8 cellular contexts compared by ENCODE assay signal in genomic region chr9:98848450-98849149, GRCh38. TPM values are rescaled to one million over a fixed set of nuclear protein-coding genes. Genes with fewer than 3 reads are reported as not detected.
A peak's percentile ranks its signal among the peaks of the same experiment; 100 is the strongest.
DNase-seq lines count a peak whose midpoint lies in the region; ATAC-seq and TF ChIP-seq lines count a peak whose summit lies in the region.

No MANE protein-coding gene starts in this region.

- H3K9me3 Mint-ChIP-seq in activated CD4-positive, alpha-beta T cell treated with anti-CD3 and anti-CD28 coated beads, Interleukin-2, amount 10 ng/mL, durations not matched to agents 7 days and 5 days = no peaks in the 10 kb centered on the region

- 22% methylated on average over 16 of the region's 16 CpGs for WGBS in right lobe of liver (ENCODE audit: insufficient coverage, low coverage, low lambda C conversion rate, missing lambda C conversion rate)

- H3K27ac ChIP-seq in AG04450 (ENCODE audit: low read depth, low read length) = peak overlapping the region; percentile 32
- no peak overlapping the region for H3K27ac ChIP-seq in right lobe of liver

- intact Hi-C loops in right lobe of liver (cut with DNase I) = no loop called here

- no peak for TF ChIP-seq POLR2A in right lobe of liver (IDR thresholded peaks at IDR 0.05)

- peak; percentile 88 for ATAC-seq in GM18861 (IDR thresholded peaks at IDR 0.05; ENCODE audit: unreplicated experiment)
- peak; percentile 92 for ATAC-seq in HG03175 (IDR thresholded peaks at IDR 0.05; ENCODE audit: unreplicated experiment)
- peak; percentile 100 for ATAC-seq in right lobe of liver

- DNase-seq in AG04450 (ENCODE audit: low read depth, low spot score) (peak; percentile 90), NCI-H510A treated with DMSO at 0.1 percent for 48 hours (lab: John Stamatoyannopoulos, UW) (peak; percentile 68), dedifferentiated amniotic fluid mesenchymal stem cell (ENCODE audit: extremely low spot score) (peak; percentile 90), right lobe of liver (peak; percentile 85 to 92 (median 92))
- peak; percentile 81 for DNase-seq in activated CD4-positive, alpha-beta T cell treated with anti-CD3 and anti-CD28 coated beads, Interleukin-2, amount 10 ng/mL, durations not matched to agents 7 days and 5 days
- peak; percentile 82 for DNase-seq in stimulated activated CD4-positive, alpha-beta T cell treated with anti-CD3 and anti-CD28 coated beads, Interleukin-4, amount 100 ng/mL, for 1 hour

- peaks cover 9% of the 10 kb centered on the region for H3K4me1 Mint-ChIP-seq in activated CD4-positive, alpha-beta T cell treated with anti-CD3 and anti-CD28 coated beads, Interleukin-2, amount 10 ng/mL, durations not matched to agents 7 days and 5 days

- POLR2A ChIA-PET in AG04450 (lab: Yijun Ruan, JAX) = interaction anchor here (0.5 to 1.1 kb wide), 4 partner anchors 57 to 285 kb away, joined by 3 to 4 read pairs (median 3); partner anchors contain the start of gene TGFBR1
- POLR2A ChIA-PET in activated CD4-positive, alpha-beta T cell treated with anti-CD3 and anti-CD28 coated beads, Interleukin-2, amount 10 ng/mL, durations not matched to agents 7 days and 5 days (lab: Charles Lee) = no interaction called here

- CTCF ChIA-PET in AG04450 (lab: Charles Lee) = interaction anchor here (0.6 to 6.2 kb wide), 36 partner anchors 9 to 353 kb away, joined by 3 to 86 read pairs (median 4); no protein-coding TSS in a partner anchor
- CTCF ChIA-PET in activated CD4-positive, alpha-beta T cell treated with anti-CD3 and anti-CD28 coated beads, Interleukin-2, amount 10 ng/mL, durations not matched to agents 7 days and 5 days (lab: Charles Lee) = interaction anchor here (0.6 to 2.4 kb wide), 7 partner anchors 9 to 292 kb away, joined by 3 to 8 read pairs (median 3); no protein-coding TSS in a partner anchor

- H3K9me3 ChIP-seq in AG04450 (ENCODE audit: control insufficient read depth, insufficient read depth, low read length) (no peaks in the 10 kb centered on the region), right lobe of liver (no peaks in the 10 kb centered on the region)

- no peaks in the 10 kb centered on the region for H3K36me3 Mint-ChIP-seq in activated CD4-positive, alpha-beta T cell treated with anti-CD3 and anti-CD28 coated beads, Interleukin-2, amount 10 ng/mL, durations not matched to agents 7 days and 5 days (ENCODE audit: low read depth)

- H3K4me1 ChIP-seq in right lobe of liver = no peaks in the 10 kb centered on the region

- TF ChIP-seq CTCF in AG04450 (IDR thresholded peaks at IDR 0.05; ENCODE audit: low read depth, low read length) (peak; percentile 96), right lobe of liver (IDR thresholded peaks at IDR 0.05) (peak; percentile 87 to 96 (median 95))

- no peaks in the 10 kb centered on the region for H3K36me3 ChIP-seq in right lobe of liver

- H3K4me3 ChIP-seq in AG04450 (ENCODE audit: low read depth, low read length) (peak overlapping the region; percentile 11), right lobe of liver (peak overlapping the region in 2 of 3 donors; percentile 7 to 29)

- no peak overlapping the region for H3K4me3 Mint-ChIP-seq in activated CD4-positive, alpha-beta T cell treated with anti-CD3 and anti-CD28 coated beads, Interleukin-2, amount 10 ng/mL, durations not matched to agents 7 days and 5 days

- no peaks in the 10 kb centered on the region for H3K27me3 Mint-ChIP-seq in activated CD4-positive, alpha-beta T cell treated with anti-CD3 and anti-CD28 coated beads, Interleukin-2, amount 10 ng/mL, durations not matched to agents 7 days and 5 days

- H3K27me3 ChIP-seq in AG04450 (ENCODE audit: control insufficient read depth, insufficient read depth, low read length) (peaks cover 15% of the 10 kb centered on the region), right lobe of liver (no peaks in the 10 kb centered on the region)

- no peak overlapping the region for H3K27ac Mint-ChIP-seq in activated CD4-positive, alpha-beta T cell treated with anti-CD3 and anti-CD28 coated beads, Interleukin-2, amount 10 ng/mL, durations not matched to agents 7 days and 5 days

RNA-seq across cellular contexts. Expression of gene GALNT12, which starts 41.1 kb away (rescaled TPM):
- 2.8 and 4.2 TPM in 2 replicates for polyA plus RNA-seq in AG04450 (2011; rRNA removed)
- 1.4 and 1.7 TPM in 2 replicates for polyA minus RNA-seq in AG04450 (2011; rRNA and poly(A)+ RNA removed)
- total RNA-seq in activated CD4-positive, alpha-beta T cell treated with anti-CD3 and anti-CD28 coated beads, Interleukin-2, amount 10 ng/mL, durations not matched to agents 7 days and 5 days = 10 to 100 TPM in 1 of 2 experiments, 1 to 10 TPM in 1; 9.7 to 10.1 TPM
- 1 to 10 TPM in 1 of 6 experiments, under 1 TPM in 4, not detected in 1; 0.06 to 1.1 (median 0.30) TPM for total RNA-seq in right lobe of liver

RNA-seq across cellular contexts. Expression of gene ANKS6, which starts 52.2 kb away (rescaled TPM):
- polyA plus RNA-seq in AG04450 (2011; rRNA removed) = 10.5 and 12.4 TPM in 2 replicates
- polyA minus RNA-seq in AG04450 (2011; rRNA and poly(A)+ RNA removed) = 10.4 and 12.1 TPM in 2 replicates
- total RNA-seq in activated CD4-positive, alpha-beta T cell treated with anti-CD3 and anti-CD28 coated beads, Interleukin-2, amount 10 ng/mL, durations not matched to agents 7 days and 5 days = 1 to 10 TPM; 5.6 to 5.9 TPM
- total RNA-seq in right lobe of liver = 1 to 10 TPM; 3.7 to 7.9 (median 4.7) TPM

Comparison
In these comparisons a context has a peak if more than half of its experiments do, and no peak if none do; other contexts are left out.
1. RNA of gene GALNT12, which starts 41.1 kb away (total RNA-seq): 9.7 to 10.1 TPM in activated CD4-positive, alpha-beta T cell treated with anti-CD3 and anti-CD28 coated beads, Interleukin-2, amount 10 ng/mL, durations not matched to agents 7 days and 5 days; 0.06 to 1.1 TPM in right lobe of liver; every median in the first group is over 4 times any median in the second.
2. Peak in every context shown above with its lines, with median percentiles within 50 percentile points of each other: DNase-seq and ATAC-seq.